In genomic region chr6:63174173-63174572, GRCh38 we compare ENCODE assay signal across 11 cellular contexts.
"Had no signal": no experiment of that assay in that cellular context is flagged by ENCODE, and none has a peak within 500 bp of the region (broad histone marks: within the 10 kb centered on the region; RNA-seq: fewer than 3 reads in every experiment).

No MANE protein-coding gene starts in this region.

- H3K4me1 ChIP-seq: HAP-1 had no signal

- H2AFZ ChIP-seq: GM23248, GM23338 had no signal

- ATAC-seq: GM23338, HCT116 had no signal

- H3K9me3 ChIP-seq: HAP-1 had no signal

- H3K9ac ChIP-seq: GM23248 had no signal

- FAIRE-seq: H1, H54 had no signal

- H3K4me2 ChIP-seq: GM23338 had no signal

- DNase-seq: GM23248, GOT3, H7, H9, HCEC 1CT, HFFc6 had no signal

- H3K36me3 ChIP-seq: HAP-1 had no signal

- H3K4me3 ChIP-seq: GM23248, GM23338, HAP-1 had no signal

- H3K27ac ChIP-seq: GM23248 had no signal
